Comparison of ENCODE assay signal across 19 cellular contexts in genomic region chr11:20563871-20564270, GRCh38.
"Had no signal": no experiment of that assay in that cellular context is flagged by ENCODE, and none has a peak within 500 bp of the region (broad histone marks: within the 10 kb centered on the region; RNA-seq: fewer than 3 reads in every experiment).

No MANE protein-coding gene starts in this region.

- H3K9me3 ChIP-seq: colonic mucosa, prostate gland, spleen, thoracic aorta, transverse colon had no signal

- H3K36me3 ChIP-seq: colonic mucosa, prostate gland, spleen, thoracic aorta, transverse colon had no signal

- H3K4me3 ChIP-seq: colonic mucosa, hepatocyte, prostate gland, spleen, thoracic aorta, transverse colon had no signal

- DNase-seq: colonic mucosa; dermis blood vessel endothelial cell; head of caudate nucleus; mesendoderm; naive thymus-derived CD4-positive, alpha-beta T cell; nephron progenitor cell; retina; spleen; stimulated activated CD4-positive, alpha-beta T cell treated with anti-CD3 and anti-CD28 coated beads, Interleukin-15, amount 100 ng/mL, for 24 hours; stimulated activated CD4-positive, alpha-beta T cell treated with anti-CD3 and anti-CD28 coated beads, Interleukin-1b, Interleukin-23, amount 100 ng/mL, for 48 hours; stimulated activated CD4-positive, alpha-beta T cell treated with anti-CD3 and anti-CD28 coated beads, Interleukin-4, amount 100 ng/mL, for 24 hours; stimulated activated naive CD8-positive, alpha-beta T cell treated with anti-CD3 and anti-CD28 coated beads, Interleukin-15, amount 100 ng/mL, for 72 hours; transverse colon had no signal

- H3K27me3 ChIP-seq: colonic mucosa, hepatocyte, transverse colon had no signal

- ATAC-seq: naive thymus-derived CD4-positive, alpha-beta T cell; sciatic nerve; stimulated activated memory B cell treated with anti-CD40 and anti-IgM and Interleukin-4, amounts not matched to agents 10 μg/mL and 1 μg/mL and 100 μg/mL, for 72 hours; stimulated activated naive CD8-positive, alpha-beta T cell treated with anti-CD3 and anti-CD28 coated beads, Interleukin-15, amount 100 ng/mL, for 72 hours had no signal

- H3K27ac ChIP-seq: colonic mucosa, hepatocyte, parathyroid adenoma, prostate gland, spleen, thoracic aorta, transverse colon had no signal
